Comparison of ENCODE assay signal across 18 cellular contexts in the genomic region with DNA sequence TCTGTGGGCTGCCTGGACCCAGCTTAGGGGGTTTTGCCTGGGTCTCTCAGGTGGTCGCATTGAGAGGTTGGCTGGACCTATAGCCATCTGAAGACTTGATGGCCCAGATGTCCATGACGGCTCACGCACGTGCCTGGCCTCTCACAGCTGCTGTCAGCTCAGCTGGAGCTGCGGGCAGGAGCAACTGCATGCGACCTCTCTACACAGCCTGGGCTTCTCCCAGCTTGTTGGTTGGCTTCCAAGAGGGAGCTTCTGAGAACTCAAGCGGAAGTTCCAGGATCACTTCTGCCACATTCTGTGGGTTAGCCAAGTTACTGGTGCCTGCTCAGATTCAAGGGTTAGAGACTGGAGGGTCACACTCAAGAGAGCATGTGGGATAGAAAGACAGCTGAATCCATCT.
DNase-seq lines count a peak whose midpoint lies in the region; ATAC-seq, FAIRE-seq and TF ChIP-seq lines count a peak whose summit lies in the region.
"Had no signal": no experiment of that assay in that cellular context is flagged by ENCODE, and none has a peak within 500 bp of the region (broad histone marks: within the 10 kb centered on the region; RNA-seq: fewer than 3 reads in every experiment).

No MANE protein-coding gene starts in this region.

- H3K4me3 ChIP-seq in K562 (no peak overlapping the region), muscle layer of duodenum (ENCODE audit: low read depth in 1 of 2, low read length in 2 of 2) (no peak overlapping the region), tibial artery (no peak overlapping the region)
- H3K4me3 ChIP-seq: suprapubic skin had no signal

- H3K27ac ChIP-seq in K562 (ENCODE audit: extremely low read depth, low read depth, low read length) (no peak overlapping the region), muscle layer of duodenum (ENCODE audit: low read length) (peak overlapping the region; percentile 1), tibial artery (no peak overlapping the region)
- H3K27ac ChIP-seq: suprapubic skin had no signal

- peaks cover 3% of the 10 kb centered on the region; the same call in 1 of the 3 replicates for H3K79me2 ChIP-seq in K562 (ENCODE audit: control insufficient read depth, insufficient read depth, low read length)

- no peaks in the 10 kb centered on the region for H3K9me1 ChIP-seq in K562 (ENCODE audit: control insufficient read depth, insufficient read depth, low read length)

- no peaks in the 10 kb centered on the region for H3K27me3 ChIP-seq in K562 (ENCODE audit: control insufficient read depth in 2 of 2, insufficient read depth in 2 of 2, low read length in 2 of 2)
- H3K27me3 ChIP-seq in muscle layer of duodenum (ENCODE audit: low read depth, low read length): no peaks in the 10 kb centered on the region
- H3K27me3 ChIP-seq in tibial artery: no peaks in the 10 kb centered on the region
- H3K27me3 ChIP-seq: suprapubic skin had no signal

- no peak overlapping the region for H2AFZ ChIP-seq in K562 (ENCODE audit: low read depth, low read length)

- CTCF ChIA-PET in K562 (lab: Yijun Ruan, JAX; ENCODE audit: low intra/inter-chr PET ratio): no interaction called here
- CTCF ChIA-PET in activated naive CD4-positive, alpha-beta T cell treated with anti-CD3 and anti-CD28 coated beads, Interleukin-2, amount 10 ng/mL, durations not matched to agents 7 days and 5 days (lab: Charles Lee): interaction anchor here (0.5 kb wide), 1 partner anchor 28 kb away, joined by 3 read pairs; no protein-coding TSS in a partner anchor

- peaks cover 2% of the 10 kb centered on the region for H3K36me3 Mint-ChIP-seq in glutamatergic neuron (ENCODE audit: unreplicated experiment)
- no peaks in the 10 kb centered on the region for H3K36me3 Mint-ChIP-seq in activated naive CD4-positive, alpha-beta T cell treated with anti-CD3 and anti-CD28 coated beads, Interleukin-2, amount 10 ng/mL, durations not matched to agents 7 days and 5 days
- H3K36me3 Mint-ChIP-seq in activated naive CD8-positive, alpha-beta T cell treated with anti-CD3 and anti-CD28 coated beads, Interleukin-2, amount 50 U/mL, for 24 hours (ENCODE audit: low read depth): no peaks in the 10 kb centered on the region
- H3K36me3 Mint-ChIP-seq: activated naive CD4-positive, alpha-beta T cell treated with anti-CD3 and anti-CD28 coated beads, Interleukin-2, amount 50 U/mL, for 24 hours; CD4-positive, CD25-positive, alpha-beta regulatory T cell had no signal

- no peak overlapping the region for H3K4me2 ChIP-seq in K562 (ENCODE audit: insufficient read depth, low read length)

- WGBS in K562 (ENCODE audit: insufficient coverage, low coverage, missing lambda C conversion rate): 57% methylated on average over 6 of the region's 7 CpGs

- peaks cover 3% of the 10 kb centered on the region for H4K20me1 ChIP-seq in K562 (replicated peaks; ENCODE audit: control insufficient read depth, insufficient read depth, low read length)

- H3K9me3 Mint-ChIP-seq in glutamatergic neuron (ENCODE audit: unreplicated experiment): peaks cover 13% of the 10 kb centered on the region
- H3K9me3 Mint-ChIP-seq in activated naive CD4-positive, alpha-beta T cell treated with anti-CD3 and anti-CD28 coated beads, Interleukin-2, amount 10 ng/mL, durations not matched to agents 7 days and 5 days: no peaks in the 10 kb centered on the region
- H3K9me3 Mint-ChIP-seq in activated naive CD8-positive, alpha-beta T cell treated with anti-CD3 and anti-CD28 coated beads, Interleukin-2, amount 50 U/mL, for 24 hours: no peaks in the 10 kb centered on the region
- H3K9me3 Mint-ChIP-seq: activated naive CD4-positive, alpha-beta T cell treated with anti-CD3 and anti-CD28 coated beads, Interleukin-2, amount 50 U/mL, for 24 hours; HFFc6 had no signal

- no peak for ATAC-seq in K562
- no peak for ATAC-seq in activated naive CD8-positive, alpha-beta T cell treated with anti-CD3 and anti-CD28 coated beads, Interleukin-2, amount 50 U/mL, for 24 hours
- ATAC-seq: activated CD4-positive, CD25-positive, alpha-beta regulatory T cell treated with anti-CD3 and anti-CD28 coated beads, Interleukin-2, amount 50 U/mL, for 24 hours had no signal

- TF ChIP-seq CTCF in K562 (IDR thresholded peaks at IDR 0.05 in 2 of 3, conservative IDR thresholded peaks at IDR 0.05 in 1 of 3; ENCODE audit: insufficient read depth in 2 of 3, low read depth in 1 of 3, low read length in 3 of 3) (no peak), glutamatergic neuron (IDR thresholded peaks at IDR 0.05; ENCODE audit: partially characterized antibody, unreplicated experiment) (no peak), tibial artery (IDR thresholded peaks at IDR 0.05) (no peak)

- H3K4me1 ChIP-seq in K562 (replicated peaks in 1 of 2; ENCODE audit: control insufficient read depth in 2 of 2, insufficient read depth in 2 of 2, low read length in 2 of 2) (peaks cover 21 to 37% of the 10 kb centered on the region in 2 experiments), muscle layer of duodenum (ENCODE audit: control insufficient read depth in 1 of 2, insufficient read depth in 2 of 2, low read length in 2 of 2) (peaks cover 41 to 92% of the 10 kb centered on the region in 2 donors), tibial artery (peaks cover 0 to 21% (median 3%) of the 10 kb centered on the region in 4 donors)

- peaks cover 67% of the 10 kb centered on the region for H3K4me1 Mint-ChIP-seq in glutamatergic neuron (ENCODE audit: low read depth, unreplicated experiment)
- no peaks in the 10 kb centered on the region for H3K4me1 Mint-ChIP-seq in activated naive CD4-positive, alpha-beta T cell treated with anti-CD3 and anti-CD28 coated beads, Interleukin-2, amount 10 ng/mL, durations not matched to agents 7 days and 5 days
- H3K4me1 Mint-ChIP-seq in activated naive CD8-positive, alpha-beta T cell treated with anti-CD3 and anti-CD28 coated beads, Interleukin-2, amount 50 U/mL, for 24 hours: no peaks in the 10 kb centered on the region
- H3K4me1 Mint-ChIP-seq: activated naive CD4-positive, alpha-beta T cell treated with anti-CD3 and anti-CD28 coated beads, Interleukin-2, amount 50 U/mL, for 24 hours; CD4-positive, CD25-positive, alpha-beta regulatory T cell had no signal

- DNase-seq in K562 (ENCODE audit: extremely low read depth in 1 of 4, low spot score in 3 of 4): no peak
- DNase-seq in glutamatergic neuron: no peak
- peak; percentile 52 to 67 for DNase-seq in tibial artery
- DNase-seq in activated naive CD4-positive, alpha-beta T cell treated with anti-CD3 and anti-CD28 coated beads, Interleukin-2, amount 10 ng/mL, durations not matched to agents 7 days and 5 days: no peak
- no peak for DNase-seq in activated CD4-positive, alpha-beta T cell treated with anti-CD3 and anti-CD28 coated beads, Interleukin-2, amount 50 U/mL, for 48 hours
- no peak for DNase-seq in activated naive CD8-positive, alpha-beta T cell treated with anti-CD3 and anti-CD28 coated beads, Interleukin-2, amount 50 U/mL, for 24 hours
- DNase-seq: activated CD8-positive, alpha-beta memory T cell treated with anti-CD3 and anti-CD28 coated beads, Interleukin-2, amount 50 U/mL, for 48 hours; CD4-positive, CD25-positive, alpha-beta regulatory T cell; cerebellar nuclear complex; HFFc6; NCI-H1930; NCI-H526 treated with DMSO at 0.1 percent for 48 hours; T-helper 1 cell had no signal

- in situ Hi-C loops in K562 (cut with MboI): no loop called here

- FAIRE-seq in K562 (lab: Jason Lieb, UNC): no peak
- FAIRE-seq: GM12891 had no signal

- H3K36me3 ChIP-seq in K562 (ENCODE audit: control insufficient read depth, insufficient read depth, low read length): no peaks in the 10 kb centered on the region
- H3K36me3 ChIP-seq in muscle layer of duodenum (ENCODE audit: control insufficient read depth in 1 of 2, insufficient read depth in 2 of 2, low read length in 2 of 2): no peaks in the 10 kb centered on the region
- no peaks in the 10 kb centered on the region for H3K36me3 ChIP-seq in tibial artery
- H3K36me3 ChIP-seq: suprapubic skin had no signal

- POLR2A ChIA-PET in K562 (lab: Yijun Ruan, JAX): interaction anchor here (1.4 kb wide), 1 partner anchor 9 kb away, joined by 5 read pairs; no protein-coding TSS in a partner anchor

- H3K9me3 ChIP-seq in K562 (replicated peaks; ENCODE audit: control insufficient read depth, insufficient read depth, low read depth, low read length) (no peaks in the 10 kb centered on the region), muscle layer of duodenum (ENCODE audit: control insufficient read depth in 1 of 2, low read length in 2 of 2) (no peaks in the 10 kb centered on the region), tibial artery (no peaks in the 10 kb centered on the region)
- H3K9me3 ChIP-seq: suprapubic skin had no signal

- no peak overlapping the region for H3K4me3 Mint-ChIP-seq in glutamatergic neuron (ENCODE audit: unreplicated experiment)
- no peak overlapping the region for H3K4me3 Mint-ChIP-seq in activated naive CD4-positive, alpha-beta T cell treated with anti-CD3 and anti-CD28 coated beads, Interleukin-2, amount 10 ng/mL, durations not matched to agents 7 days and 5 days
- H3K4me3 Mint-ChIP-seq in activated naive CD8-positive, alpha-beta T cell treated with anti-CD3 and anti-CD28 coated beads, Interleukin-2, amount 50 U/mL, for 24 hours: no peak overlapping the region
- H3K4me3 Mint-ChIP-seq: activated naive CD4-positive, alpha-beta T cell treated with anti-CD3 and anti-CD28 coated beads, Interleukin-2, amount 50 U/mL, for 24 hours; CD4-positive, CD25-positive, alpha-beta regulatory T cell; HFFc6 had no signal

- peaks cover 7% of the 10 kb centered on the region for H3K27me3 Mint-ChIP-seq in glutamatergic neuron (ENCODE audit: unreplicated experiment)
- peaks cover 3% of the 10 kb centered on the region for H3K27me3 Mint-ChIP-seq in activated naive CD4-positive, alpha-beta T cell treated with anti-CD3 and anti-CD28 coated beads, Interleukin-2, amount 10 ng/mL, durations not matched to agents 7 days and 5 days
- no peaks in the 10 kb centered on the region for H3K27me3 Mint-ChIP-seq in activated naive CD8-positive, alpha-beta T cell treated with anti-CD3 and anti-CD28 coated beads, Interleukin-2, amount 50 U/mL, for 24 hours

- H3K9ac ChIP-seq in K562 (ENCODE audit: insufficient read depth in 1 of 2, low read depth in 2 of 2, low read length in 2 of 2): peak overlapping the region in 1 of 2 experiments; percentile 10; a peak in 1 of 4 replicates

- TF ChIP-seq POLR2A in K562 (conservative IDR thresholded peaks at IDR 0.05): no peak

- intact Hi-C loops in K562 (cut with micrococcal nuclease) (no loop called here), tibial artery (cut with DNase I; ENCODE audit: low total_unique reads) (no loop called here)

- no peak for TF ChIP-seq EP300 in K562 (IDR thresholded peaks at IDR 0.05; ENCODE audit: low read length)

- H3K27ac Mint-ChIP-seq in glutamatergic neuron (ENCODE audit: unreplicated experiment): peak overlapping the region; percentile 15
- no peak overlapping the region for H3K27ac Mint-ChIP-seq in activated naive CD4-positive, alpha-beta T cell treated with anti-CD3 and anti-CD28 coated beads, Interleukin-2, amount 10 ng/mL, durations not matched to agents 7 days and 5 days
- H3K27ac Mint-ChIP-seq in activated naive CD8-positive, alpha-beta T cell treated with anti-CD3 and anti-CD28 coated beads, Interleukin-2, amount 50 U/mL, for 24 hours: no peak overlapping the region
- H3K27ac Mint-ChIP-seq: activated naive CD4-positive, alpha-beta T cell treated with anti-CD3 and anti-CD28 coated beads, Interleukin-2, amount 50 U/mL, for 24 hours; CD4-positive, CD25-positive, alpha-beta regulatory T cell; HFFc6 had no signal

- no TSS peak for BruUV-seq in K562 (replicated peaks; lab: Mats Ljungman, UMichigan)

- no peak for TF ChIP-seq RAD21 in K562 (CRISPR knock-in tag; conservative IDR thresholded peaks at IDR 0.05 in 1 of 2, IDR thresholded peaks at IDR 0.05 in 1 of 2)

Comparison
In these comparisons a context has a peak if more than half of its experiments do, and no peak if none do; other contexts are left out.
1. DNase-seq: peak in tibial artery (2 of 2); none in K562 (0 of 4), glutamatergic neuron (single experiment), activated naive CD4-positive, alpha-beta T cell treated with anti-CD3 and anti-CD28 coated beads, Interleukin-2, amount 10 ng/mL, durations not matched to agents 7 days and 5 days (single experiment), activated CD4-positive, alpha-beta T cell treated with anti-CD3 and anti-CD28 coated beads, Interleukin-2, amount 50 U/mL, for 48 hours (0 of 2) and activated naive CD8-positive, alpha-beta T cell treated with anti-CD3 and anti-CD28 coated beads, Interleukin-2, amount 50 U/mL, for 24 hours (single experiment).